Comparison of ENCODE assay signal across 37 cellular contexts in genomic region chr1:31393463-31393862, GRCh38. TPM values are rescaled to one million over a fixed set of nuclear protein-coding genes. Genes with fewer than 3 reads are reported as not detected.
"Had no signal": no experiment of that assay in that cellular context is flagged by ENCODE, and none has a peak within 500 bp of the region (broad histone marks: within the 10 kb centered on the region; RNA-seq: fewer than 3 reads in every experiment).

No MANE protein-coding gene starts in this region.

- H3K36me3 ChIP-seq: adrenal gland, brain microvascular endothelial cell, breast epithelium had no signal

- H3K4me1 Mint-ChIP-seq: activated T-helper 17 cell treated with anti-CD3 and anti-CD28 coated beads, Interleukin-2, amount 50 U/mL, for 72 hours had no signal

- ATAC-seq: activated CD4-positive, CD25-positive, alpha-beta regulatory T cell treated with anti-CD3 and anti-CD28 coated beads, Interleukin-2, amount 50 U/mL, for 24 hours; activated CD8-positive, alpha-beta T cell treated with anti-CD3 and anti-CD28 coated beads for 36 hours; activated naive CD4-positive, alpha-beta T cell treated with anti-CD3 and anti-CD28 coated beads, Interleukin-2, amount 50 U/mL, for 72 hours; activated T-cell treated with anti-CD3 and anti-CD28 coated beads, Interleukin-2, amount 50 U/mL, for 4 hours; activated T-cell treated with anti-CD3 and anti-CD28 coated beads, Interleukin-2, amount 50 U/mL, for 72 hours; activated T-helper 17 cell treated with anti-CD3 and anti-CD28 coated beads, Interleukin-2, amount 50 U/mL, for 72 hours; body of pancreas had no signal

- H3K27ac Mint-ChIP-seq: activated CD4-positive, alpha-beta memory T cell treated with anti-CD3 and anti-CD28 coated beads for 36 hours; activated CD4-positive, alpha-beta T cell treated with anti-CD3 and anti-CD28 coated beads, Interleukin-2, amount 10 ng/mL, durations not matched to agents 24 days and 14 days; activated CD8-positive, alpha-beta T cell treated with anti-CD3 and anti-CD28 coated beads for 36 hours; activated naive CD4-positive, alpha-beta T cell treated with anti-CD3 and anti-CD28 coated beads for 36 hours; activated naive CD8-positive, alpha-beta T cell treated with anti-CD3 and anti-CD28 coated beads for 36 hours; activated T-cell treated with anti-CD3 and anti-CD28 coated beads, Interleukin-2, amount 50 U/mL, for 72 hours; activated T-helper 1 cell treated with anti-CD3 and anti-CD28 coated beads, Interleukin-12 subunit alpha, Interleukin-12 subunit beta, Interleukin-2, Interleukin-4 antibody, amounts not matched to agents 30 ng/mL and 10 ng/mL and 1 ng/mL, durations not matched to agents 14 hours and 24 hours and 36 hours; activated T-helper 17 cell treated with anti-CD3 and anti-CD28 coated beads, Interleukin-2, amount 50 U/mL, for 72 hours; T-helper 1 cell treated with Interleukin-12 subunit alpha and Interleukin-12 subunit beta and Interleukin-4 antibody, amounts not matched to agents 30 μg/mL and 1 μg/mL, for 36 hours; T-helper 2 cell treated with Interferon-gamma antibody and Interleukin-4, amounts not matched to agents 5 μg/mL and 100 μg/mL, for 36 hours had no signal

- DNase-seq: activated CD4-positive, alpha-beta memory T cell treated with anti-CD3 and anti-CD28 coated beads for 36 hours; activated CD4-positive, alpha-beta T cell treated with anti-CD3 and anti-CD28 coated beads for 4 hours; activated CD4-positive, alpha-beta T cell treated with anti-CD3 and anti-CD28 coated beads, Interleukin-2, amount 10 ng/mL, durations not matched to agents 24 days and 14 days; activated CD4-positive, alpha-beta T cell treated with anti-CD3 and anti-CD28 coated beads, Interleukin-2, amount 50 U/mL, for 1 hour; activated CD4-positive, alpha-beta T cell treated with anti-CD3 and anti-CD28 coated beads, Interleukin-2, amount 50 U/mL, for 4 hours; activated CD4-positive, CD25-positive, alpha-beta regulatory T cell; activated CD8-positive, alpha-beta memory T cell treated with anti-CD3 and anti-CD28 coated beads, Interleukin-2, amount 50 U/mL, for 4 hours; activated CD8-positive, alpha-beta T cell treated with anti-CD3 and anti-CD28 coated beads for 36 hours; activated effector memory CD4-positive, alpha-beta T cell treated with anti-CD3 and anti-CD28 coated beads, Interleukin-2, amount 50 U/mL, for 16 hours; activated gamma-delta T cell treated with Interleukin-2 at 50 U/mL for 16 hours; activated naive CD4-positive, alpha-beta T cell; activated naive CD4-positive, alpha-beta T cell treated with anti-CD3 and anti-CD28 coated beads for 36 hours; activated naive CD4-positive, alpha-beta T cell treated with anti-CD3 and anti-CD28 coated beads, Interleukin-2, amount 50 U/mL, for 16 hours; activated naive CD8-positive, alpha-beta T cell treated with anti-CD3 and anti-CD28 coated beads for 36 hours; activated T-cell treated with anti-CD3 and anti-CD28 coated beads for 4 hours; activated T-cell treated with anti-CD3 and anti-CD28 coated beads, Interleukin-2, amount 50 U/mL, for 1 hour; activated T-cell treated with anti-CD3 and anti-CD28 coated beads, Interleukin-2, amount 50 U/mL, for 4 hours; activated T-cell treated with anti-CD3 and anti-CD28 coated beads, Interleukin-2, amount 50 U/mL, for 72 hours; adrenal gland; amniotic stem cell; aorta; body of pancreas; brain microvascular endothelial cell; central memory CD4-positive, alpha-beta T cell; T-helper 1 cell; T-helper 2 cell; T-helper 9 cell had no signal

- H3K27me3 ChIP-seq: adrenal gland, body of pancreas, brain microvascular endothelial cell, breast epithelium had no signal

- H3K9me3 ChIP-seq: adrenal gland, body of pancreas, breast epithelium had no signal

- H3K4me3 Mint-ChIP-seq: activated CD4-positive, alpha-beta T cell treated with anti-CD3 and anti-CD28 coated beads, Interleukin-2, amount 10 ng/mL, durations not matched to agents 24 days and 14 days; activated naive CD4-positive, alpha-beta T cell treated with anti-CD3 and anti-CD28 coated beads for 36 hours; activated naive CD8-positive, alpha-beta T cell treated with anti-CD3 and anti-CD28 coated beads for 36 hours; activated T-cell treated with anti-CD3 and anti-CD28 coated beads, Interleukin-2, amount 50 U/mL, for 4 hours; activated T-cell treated with anti-CD3 and anti-CD28 coated beads, Interleukin-2, amount 50 U/mL, for 72 hours; activated T-helper 1 cell treated with anti-CD3 and anti-CD28 coated beads, Interleukin-12 subunit alpha, Interleukin-12 subunit beta, Interleukin-2, Interleukin-4 antibody, amounts not matched to agents 30 ng/mL and 10 ng/mL and 1 ng/mL, durations not matched to agents 14 hours and 24 hours and 36 hours; T-helper 1 cell treated with Interleukin-12 subunit alpha and Interleukin-12 subunit beta and Interleukin-4 antibody, amounts not matched to agents 30 μg/mL and 1 μg/mL, for 36 hours; T-helper 2 cell treated with Interferon-gamma antibody and Interleukin-4, amounts not matched to agents 5 μg/mL and 100 μg/mL, for 36 hours had no signal

- H3K4me3 ChIP-seq: adrenal gland, body of pancreas, breast epithelium had no signal

- H3K27ac ChIP-seq: adrenal gland, body of pancreas, brain microvascular endothelial cell, breast epithelium had no signal

- H3K36me3 Mint-ChIP-seq: activated CD4-positive, alpha-beta memory T cell treated with anti-CD3 and anti-CD28 coated beads for 36 hours; activated naive CD4-positive, alpha-beta T cell treated with anti-CD3 and anti-CD28 coated beads, Interleukin-2, amount 50 U/mL, for 72 hours; activated naive CD8-positive, alpha-beta T cell treated with anti-CD3 and anti-CD28 coated beads for 36 hours had no signal

- H3K9me3 Mint-ChIP-seq: activated CD4-positive, alpha-beta memory T cell treated with anti-CD3 and anti-CD28 coated beads for 36 hours; activated CD4-positive, alpha-beta T cell treated with anti-CD3 and anti-CD28 coated beads, Interleukin-2, amount 10 ng/mL, durations not matched to agents 24 days and 14 days; activated CD8-positive, alpha-beta T cell treated with anti-CD3 and anti-CD28 coated beads for 36 hours; activated naive CD4-positive, alpha-beta T cell treated with anti-CD3 and anti-CD28 coated beads for 36 hours; activated naive CD4-positive, alpha-beta T cell treated with anti-CD3 and anti-CD28 coated beads, Interleukin-2, amount 50 U/mL, for 72 hours; activated naive CD8-positive, alpha-beta T cell treated with anti-CD3 and anti-CD28 coated beads for 36 hours; activated T-cell treated with anti-CD3 and anti-CD28 coated beads, Interleukin-2, amount 50 U/mL, for 4 hours; activated T-cell treated with anti-CD3 and anti-CD28 coated beads, Interleukin-2, amount 50 U/mL, for 72 hours; activated T-helper 1 cell treated with anti-CD3 and anti-CD28 coated beads, Interleukin-12 subunit alpha, Interleukin-12 subunit beta, Interleukin-2, Interleukin-4 antibody, amounts not matched to agents 30 ng/mL and 10 ng/mL and 1 ng/mL, durations not matched to agents 14 hours and 24 hours and 36 hours; activated T-helper 17 cell treated with anti-CD3 and anti-CD28 coated beads, Interleukin-2, amount 50 U/mL, for 72 hours; T-helper 1 cell treated with Interleukin-12 subunit alpha and Interleukin-12 subunit beta and Interleukin-4 antibody, amounts not matched to agents 30 μg/mL and 1 μg/mL, for 36 hours; T-helper 2 cell treated with Interferon-gamma antibody and Interleukin-4, amounts not matched to agents 5 μg/mL and 100 μg/mL, for 36 hours had no signal

- H3K27me3 Mint-ChIP-seq: activated CD8-positive, alpha-beta T cell treated with anti-CD3 and anti-CD28 coated beads for 36 hours had no signal

- FAIRE-seq: astrocyte, TTC549 had no signal

RNA-seq across cellular contexts. Expression of gene SERINC2, which starts 19.6 kb away (rescaled TPM):
- total RNA-seq: activated CD4-positive, alpha-beta T cell treated with anti-CD3 and anti-CD28 coated beads, Interleukin-2, amount 10 ng/mL, durations not matched to agents 24 days and 14 days; activated T-helper 1 cell treated with anti-CD3 and anti-CD28 coated beads, Interleukin-12 subunit alpha, Interleukin-12 subunit beta, Interleukin-2, Interleukin-4 antibody, amounts not matched to agents 30 ng/mL and 10 ng/mL and 1 ng/mL, durations not matched to agents 14 hours and 24 hours and 36 hours had no signal

RNA-seq across cellular contexts. Expression of gene FABP3, which starts 20.6 kb away (rescaled TPM):
- total RNA-seq: activated CD4-positive, alpha-beta memory T cell treated with anti-CD3 and anti-CD28 coated beads for 36 hours; activated CD4-positive, alpha-beta T cell treated with anti-CD3 and anti-CD28 coated beads, Interleukin-2, amount 10 ng/mL, durations not matched to agents 24 days and 14 days; activated CD8-positive, alpha-beta memory T cell treated with anti-CD3 and anti-CD28 coated beads for 36 hours; activated naive CD4-positive, alpha-beta T cell treated with anti-CD3 and anti-CD28 coated beads for 36 hours; activated naive CD4-positive, alpha-beta T cell treated with anti-CD3 and anti-CD28 coated beads, Interleukin-2, amount 50 U/mL, for 72 hours; activated naive CD8-positive, alpha-beta T cell treated with anti-CD3 and anti-CD28 coated beads for 36 hours; activated T-cell treated with anti-CD3 and anti-CD28 coated beads, Interleukin-2, amount 50 U/mL, for 4 hours; activated T-cell treated with anti-CD3 and anti-CD28 coated beads, Interleukin-2, amount 50 U/mL, for 72 hours; activated T-helper 1 cell treated with anti-CD3 and anti-CD28 coated beads, Interleukin-12 subunit alpha, Interleukin-12 subunit beta, Interleukin-2, Interleukin-4 antibody, amounts not matched to agents 30 ng/mL and 10 ng/mL and 1 ng/mL, durations not matched to agents 14 hours and 24 hours and 36 hours; activated T-helper 17 cell treated with anti-CD3 and anti-CD28 coated beads, Interleukin-2, amount 50 U/mL, for 72 hours had no signal
